20 cellular contexts compared by ENCODE assay signal in the genomic region with DNA sequence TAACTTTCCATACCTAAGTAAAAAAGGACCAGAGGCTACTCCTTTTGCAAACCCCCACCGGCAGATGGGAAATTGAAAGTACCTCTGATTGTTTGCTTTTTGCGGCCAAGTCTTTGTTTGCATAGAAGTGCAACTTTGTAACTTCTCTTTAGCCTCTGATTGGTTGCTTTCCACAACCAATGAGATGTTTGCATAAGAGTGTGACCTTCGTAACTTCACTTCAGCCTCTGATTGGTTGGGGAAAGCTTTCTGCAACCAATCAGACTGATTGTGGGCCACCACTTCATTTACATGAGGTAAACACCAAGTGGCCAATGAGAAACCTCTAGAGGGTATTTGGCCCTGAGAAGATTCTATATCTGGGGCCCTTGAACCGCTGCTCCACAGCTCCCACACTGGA. TPM values are rescaled to one million over a fixed set of nuclear protein-coding genes. Genes with fewer than 3 reads are reported as not detected.
DNase-seq lines count a peak whose midpoint lies in the region; ATAC-seq and TF ChIP-seq lines count a peak whose summit lies in the region.
"Had no signal": no experiment of that assay in that cellular context is flagged by ENCODE, and none has a peak within 500 bp of the region (broad histone marks: within the 10 kb centered on the region; RNA-seq: fewer than 3 reads in every experiment).

No MANE protein-coding gene starts in this region.

- H3K27me3 ChIP-seq in right lobe of liver (no peaks in the 10 kb centered on the region), Peyer's patch (no peaks in the 10 kb centered on the region)
- H3K27me3 ChIP-seq: BLaER1, MG63 had no signal

- H3K36me3 Mint-ChIP-seq in T-cell: no peaks in the 10 kb centered on the region
- H3K36me3 Mint-ChIP-seq: CD8-positive, alpha-beta T cell had no signal

- H3K9me3 ChIP-seq in right lobe of liver (no peaks in the 10 kb centered on the region), Peyer's patch (no peaks in the 10 kb centered on the region)
- H3K9me3 ChIP-seq: BLaER1, MG63 had no signal

- no peaks in the 10 kb centered on the region for H3K9me3 Mint-ChIP-seq in T-cell
- H3K9me3 Mint-ChIP-seq: CD8-positive, alpha-beta T cell had no signal

- no peak overlapping the region for H3K4me3 Mint-ChIP-seq in T-cell
- H3K4me3 Mint-ChIP-seq: CD8-positive, alpha-beta T cell had no signal

- H3K4me3 ChIP-seq in NB4 (ENCODE audit: low read depth, low read length) (no peak overlapping the region), right lobe of liver (no peak overlapping the region), Peyer's patch (no peak overlapping the region)
- H3K4me3 ChIP-seq: BLaER1, MG63 had no signal

- H3K36me3 ChIP-seq in right lobe of liver: no peaks in the 10 kb centered on the region
- no peaks in the 10 kb centered on the region for H3K36me3 ChIP-seq in Peyer's patch
- H3K36me3 ChIP-seq: BLaER1, MG63 had no signal

- POLR2A ChIA-PET in T-cell (lab: Charles Lee): no interaction called here

- no peaks in the 10 kb centered on the region for H3K4me1 Mint-ChIP-seq in T-cell

- CTCF ChIA-PET in T-cell (lab: Charles Lee): interaction anchor here in 1 of 2 donors (0.7 kb wide), 1 partner anchor 9 kb away, joined by 4 read pairs; no protein-coding TSS in a partner anchor

- 40% methylated on average over 3 of the region's 4 CpGs for WGBS in right lobe of liver (ENCODE audit: insufficient coverage, low coverage, low lambda C conversion rate, missing lambda C conversion rate)

- DNase-seq in H4 (ENCODE audit: low spot score) (peak; percentile 57), NB4 (ENCODE audit: low read depth) (peak; percentile 5), right lobe of liver (peak in 1 of 3 donors; percentile 42), NCI-H1417 treated with DMSO at 0.1 percent for 48 hours (lab: John Stamatoyannopoulos, UW) (no peak), T-cell (no peak), NCI-H2171 treated with DMSO at 0.1 percent for 48 hours (lab: John Stamatoyannopoulos, UW) (no peak), Peyer's patch (no peak)
- DNase-seq: CD8-positive, alpha-beta T cell; DMS79 treated with DMSO at 0.1 percent for 48 hours; MG63; NCI-H187 treated with DMSO at 0.1 percent for 48 hours; NCI-H446; NCI-H774 had no signal

- TF ChIP-seq POLR2A in NB4 (IDR thresholded peaks at IDR 0.05; ENCODE audit: extremely low read depth, insufficient read length) (no peak), right lobe of liver (IDR thresholded peaks at IDR 0.05) (no peak), Peyer's patch (IDR thresholded peaks at IDR 0.05) (no peak)

- H3K4me1 ChIP-seq in right lobe of liver (no peaks in the 10 kb centered on the region), Peyer's patch (no peaks in the 10 kb centered on the region)
- H3K4me1 ChIP-seq: BLaER1 had no signal

- no peak overlapping the region for H3K27ac Mint-ChIP-seq in T-cell
- H3K27ac Mint-ChIP-seq: CD8-positive, alpha-beta T cell had no signal

- TF ChIP-seq CTCF in NB4 (IDR thresholded peaks at IDR 0.05; ENCODE audit: low read depth, low read length) (no peak), right lobe of liver (IDR thresholded peaks at IDR 0.05) (no peak), Peyer's patch (IDR thresholded peaks at IDR 0.05) (no peak)

- H3K27ac ChIP-seq in right lobe of liver: peak overlapping the region in 1 of 3 donors; percentile 22
- no peak overlapping the region for H3K27ac ChIP-seq in Peyer's patch
- H3K27ac ChIP-seq: BLaER1, KMS-11, RWPE1 had no signal

- intact Hi-C loops in right lobe of liver (cut with DNase I): no loop called here

- ATAC-seq in SK-N-SH treated with all-trans-retinoic acid at 6 μM for 48 hours (peak; percentile 40; the same call in 1 of the 3 replicates), right lobe of liver (peak; percentile 78 to 92 (median 86)), T-cell (replicated peaks in 1 of 4) (no peak)
- ATAC-seq: CD8-positive, alpha-beta T cell; HCT116 had no signal

- H3K27me3 Mint-ChIP-seq in T-cell: peaks cover 0 to 23% of the 10 kb centered on the region in 2 donors

TF ChIP-seq in SK-N-SH treated with all-trans-retinoic acid at 6 μM for 48 hours, 23 proteins besides CTCF, POLR2A, EP300 and RAD21:
- TF ChIP-seq ISL1 (CRISPR knock-in tag; IDR thresholded peaks at IDR 0.05) (no peak), ZFP3 (CRISPR knock-in tag; IDR thresholded peaks at IDR 0.05) (no peak), ZNF565 (CRISPR knock-in tag; conservative IDR thresholded peaks at IDR 0.05; ENCODE audit: low read depth) (no peak)
TF ChIP-seq in SK-N-SH treated with all-trans-retinoic acid at 6 μM for 48 hours: peak in this region for 0.

RNA-seq across cellular contexts. Expression of a gene that starts 48.8 kb away (rescaled TPM):
- total RNA-seq in H4 (2014; rRNA removed; shearing (Covaris generic)): 326 and 330 TPM in 2 replicates
- 100 to 1,000 TPM; 182 to 455 (median 239) TPM for total RNA-seq in right lobe of liver
- total RNA-seq in T-cell: 10 to 100 TPM; 11.7 to 15.8 (median 13.4) TPM
- total RNA-seq in Peyer's patch: 100 to 1,000 TPM in 3 of 4 donors, 10 to 100 TPM in 1; 47.9 to 242 (median 118) TPM

RNA-seq across cellular contexts. Expression of a gene that starts 59.7 kb away (rescaled TPM):
- 0.04 TPM in 1 of 2 replicates, not detected in the other for total RNA-seq in H4 (2014; rRNA removed; shearing (Covaris generic))
- under 1 TPM in 1 of 6 experiments, not detected in 5; 0.02 TPM for total RNA-seq in right lobe of liver
- total RNA-seq in T-cell: not detected
- not detected for total RNA-seq in Peyer's patch
- total RNA-seq: A172; CD8-positive, alpha-beta T cell; G401 had no signal

Comparison
In these comparisons a context has a peak if more than half of its experiments do, and no peak if none do; other contexts are left out.
1. DNase-seq: peak in H4 (single experiment) and NB4 (single experiment); none in NCI-H1417 treated with DMSO at 0.1 percent for 48 hours (single experiment), T-cell (0 of 34), NCI-H2171 treated with DMSO at 0.1 percent for 48 hours (single experiment) and Peyer's patch (0 of 3).
2. ATAC-seq: peak in SK-N-SH treated with all-trans-retinoic acid at 6 μM for 48 hours (single experiment) and right lobe of liver (4 of 4); none in T-cell (0 of 4).